ENCODE assay signal across 1 cellular context in genomic region chr9:123268950-123269302, GRCh38.
A peak's percentile ranks its signal among the peaks of the same experiment; 100 is the strongest.
TF ChIP-seq lines count a peak whose summit lies in the region.

No MANE protein-coding gene starts in this region.

TF ChIP-seq in K562, 482 proteins besides CTCF, POLR2A, EP300 and RAD21 (continued from another document and continues in another):
- TF ChIP-seq, protein P1, sequence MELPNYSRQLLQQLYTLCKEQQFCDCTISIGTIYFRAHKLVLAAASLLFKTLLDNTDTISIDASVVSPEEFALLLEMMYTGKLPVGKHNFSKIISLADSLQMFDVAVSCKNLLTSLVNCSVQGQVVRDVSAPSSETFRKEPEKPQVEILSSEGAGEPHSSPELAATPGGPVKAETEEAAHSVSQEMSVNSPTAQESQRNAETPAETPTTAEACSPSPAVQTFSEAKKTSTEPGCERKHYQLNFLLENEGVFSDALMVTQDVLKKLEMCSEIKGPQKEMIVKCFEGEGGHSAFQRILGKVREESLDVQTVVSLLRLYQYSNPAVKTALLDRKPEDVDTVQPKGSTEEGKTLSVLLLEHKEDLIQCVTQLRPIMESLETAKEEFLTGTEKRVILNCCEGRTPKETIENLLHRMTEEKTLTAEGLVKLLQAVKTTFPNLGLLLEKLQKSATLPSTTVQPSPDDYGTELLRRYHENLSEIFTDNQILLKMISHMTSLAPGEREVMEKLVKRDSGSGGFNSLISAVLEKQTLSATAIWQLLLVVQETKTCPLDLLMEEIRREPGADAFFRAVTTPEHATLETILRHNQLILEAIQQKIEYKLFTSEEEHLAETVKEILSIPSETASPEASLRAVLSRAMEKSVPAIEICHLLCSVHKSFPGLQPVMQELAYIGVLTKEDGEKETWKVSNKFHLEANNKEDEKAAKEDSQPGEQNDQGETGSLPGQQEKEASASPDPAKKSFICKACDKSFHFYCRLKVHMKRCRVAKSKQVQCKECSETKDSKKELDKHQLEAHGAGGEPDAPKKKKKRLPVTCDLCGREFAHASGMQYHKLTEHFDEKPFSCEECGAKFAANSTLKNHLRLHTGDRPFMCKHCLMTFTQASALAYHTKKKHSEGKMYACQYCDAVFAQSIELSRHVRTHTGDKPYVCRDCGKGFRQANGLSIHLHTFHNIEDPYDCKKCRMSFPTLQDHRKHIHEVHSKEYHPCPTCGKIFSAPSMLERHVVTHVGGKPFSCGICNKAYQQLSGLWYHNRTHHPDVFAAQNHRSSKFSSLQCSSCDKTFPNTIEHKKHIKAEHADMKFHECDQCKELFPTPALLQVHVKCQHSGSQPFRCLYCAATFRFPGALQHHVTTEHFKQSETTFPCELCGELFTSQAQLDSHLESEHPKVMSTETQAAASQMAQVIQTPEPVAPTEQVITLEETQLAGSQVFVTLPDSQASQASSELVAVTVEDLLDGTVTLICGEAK (IDR thresholded peaks at IDR 0.05) = peak; percentile 45; the same call in 1 of the 2 replicates
- TF ChIP-seq, protein P1 (CRISPR knock-in tag; IDR thresholded peaks at IDR 0.05) = no peak
- no peak for TF ChIP-seq CBX2 (IDR thresholded peaks at IDR 0.05; ENCODE audit: insufficient read depth, low read length, poor library complexity, severe bottlenecking)
- TF ChIP-seq, protein P2, sequence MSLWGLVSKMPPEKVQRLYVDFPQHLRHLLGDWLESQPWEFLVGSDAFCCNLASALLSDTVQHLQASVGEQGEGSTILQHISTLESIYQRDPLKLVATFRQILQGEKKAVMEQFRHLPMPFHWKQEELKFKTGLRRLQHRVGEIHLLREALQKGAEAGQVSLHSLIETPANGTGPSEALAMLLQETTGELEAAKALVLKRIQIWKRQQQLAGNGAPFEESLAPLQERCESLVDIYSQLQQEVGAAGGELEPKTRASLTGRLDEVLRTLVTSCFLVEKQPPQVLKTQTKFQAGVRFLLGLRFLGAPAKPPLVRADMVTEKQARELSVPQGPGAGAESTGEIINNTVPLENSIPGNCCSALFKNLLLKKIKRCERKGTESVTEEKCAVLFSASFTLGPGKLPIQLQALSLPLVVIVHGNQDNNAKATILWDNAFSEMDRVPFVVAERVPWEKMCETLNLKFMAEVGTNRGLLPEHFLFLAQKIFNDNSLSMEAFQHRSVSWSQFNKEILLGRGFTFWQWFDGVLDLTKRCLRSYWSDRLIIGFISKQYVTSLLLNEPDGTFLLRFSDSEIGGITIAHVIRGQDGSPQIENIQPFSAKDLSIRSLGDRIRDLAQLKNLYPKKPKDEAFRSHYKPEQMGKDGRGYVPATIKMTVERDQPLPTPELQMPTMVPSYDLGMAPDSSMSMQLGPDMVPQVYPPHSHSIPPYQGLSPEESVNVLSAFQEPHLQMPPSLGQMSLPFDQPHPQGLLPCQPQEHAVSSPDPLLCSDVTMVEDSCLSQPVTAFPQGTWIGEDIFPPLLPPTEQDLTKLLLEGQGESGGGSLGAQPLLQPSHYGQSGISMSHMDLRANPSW (CRISPR knock-in tag; IDR thresholded peaks at IDR 0.05) = no peak
- TF ChIP-seq ZFP91 (CRISPR knock-in tag; IDR thresholded peaks at IDR 0.05) = no peak
- TF ChIP-seq LARP7 (IDR thresholded peaks at IDR 0.05) = no peak
- TF ChIP-seq SMAD3 (CRISPR knock-in tag; conservative IDR thresholded peaks at IDR 0.05) = no peak
- TF ChIP-seq, protein P3, sequence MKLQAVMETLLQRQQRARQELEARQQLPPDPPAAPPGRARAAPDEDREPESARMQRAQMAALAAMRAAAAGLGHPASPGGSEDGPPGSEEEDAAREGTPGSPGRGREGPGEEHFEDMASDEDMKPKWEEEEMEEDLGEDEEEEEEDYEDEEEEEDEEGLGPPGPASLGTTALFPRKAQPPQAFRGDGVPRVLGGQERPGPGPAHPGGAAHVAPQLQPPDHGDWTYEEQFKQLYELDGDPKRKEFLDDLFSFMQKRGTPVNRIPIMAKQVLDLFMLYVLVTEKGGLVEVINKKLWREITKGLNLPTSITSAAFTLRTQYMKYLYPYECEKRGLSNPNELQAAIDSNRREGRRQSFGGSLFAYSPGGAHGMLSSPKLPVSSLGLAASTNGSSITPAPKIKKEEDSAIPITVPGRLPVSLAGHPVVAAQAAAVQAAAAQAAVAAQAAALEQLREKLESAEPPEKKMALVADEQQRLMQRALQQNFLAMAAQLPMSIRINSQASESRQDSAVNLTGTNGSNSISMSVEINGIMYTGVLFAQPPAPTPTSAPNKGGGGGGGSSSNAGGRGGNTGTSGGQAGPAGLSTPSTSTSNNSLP (IDR thresholded peaks at IDR 0.05; ENCODE audit: borderline replicate concordance, low read depth, low read length) = no peak
- TF ChIP-seq ZFPM2 (CRISPR knock-in tag; IDR thresholded peaks at IDR 0.05) = no peak
- TF ChIP-seq ZNF282 (CRISPR knock-in tag; IDR thresholded peaks at IDR 0.05) = no peak; the same call in 1 of the 2 replicates
- TF ChIP-seq ZBTB7A (IDR thresholded peaks at IDR 0.05; ENCODE audit: borderline replicate concordance, control insufficient read depth, low read depth, low read length) = no peak
- TF ChIP-seq MGA (IDR thresholded peaks at IDR 0.05) = no peak
- TF ChIP-seq ZNF609 (CRISPR knock-in tag; IDR thresholded peaks at IDR 0.05; ENCODE audit: borderline replicate concordance) = no peak
